In the genomic region with DNA sequence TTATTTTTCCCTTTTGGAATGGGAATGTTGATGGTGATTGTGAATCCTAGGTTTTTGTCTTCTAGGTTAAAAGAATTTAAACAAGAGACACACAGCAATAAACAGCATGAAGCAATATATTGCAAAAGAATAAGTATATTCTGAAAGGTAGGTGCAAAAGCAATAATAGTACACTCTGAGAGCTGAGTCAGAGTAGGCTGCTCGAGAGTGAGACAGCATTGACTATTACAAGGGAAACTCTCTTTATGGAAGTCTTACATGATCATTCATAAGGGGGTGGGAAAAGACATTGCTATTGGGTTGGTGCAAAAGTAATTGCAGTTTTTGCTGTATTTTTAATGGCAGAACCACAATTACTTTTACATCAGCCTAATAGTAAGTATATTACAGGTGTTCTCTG, we compare ENCODE assay signal across 32 cellular contexts.
"Had no signal": no experiment of that assay in that cellular context is flagged by ENCODE, and none has a peak within 500 bp of the region (broad histone marks: within the 10 kb centered on the region; RNA-seq: fewer than 3 reads in every experiment).

No MANE protein-coding gene starts in this region.

- H3K27me3 ChIP-seq: breast epithelium, SJCRH30 had no signal

- DNase-seq: activated CD4-positive, alpha-beta T cell treated with anti-CD3 and anti-CD28 coated beads, Interleukin-2, amount 50 U/mL, for 48 hours; activated CD8-positive, alpha-beta T cell treated with anti-CD3 and anti-CD28 coated beads, Interleukin-2, amount 10 ng/mL, durations not matched to agents 7 days and 5 days; activated gamma-delta T cell; activated naive CD4-positive, alpha-beta T cell treated with Interleukin-2 at 50 U/mL for 16 hours; activated naive CD8-positive, alpha-beta T cell treated with anti-CD3 and anti-CD28 coated beads, Interleukin-2, amount 10 ng/mL, durations not matched to agents 7 days and 5 days; activated T-cell treated with anti-CD3 and anti-CD28 coated beads, Interleukin-2, amount 50 U/mL, for 24 hours; body of pancreas; caudate nucleus; cerebellar nuclear complex; Kasumi-1; KG1; MM.1S; NCI-H1048; NCI-H1417; NCI-H146; NCI-H187; NCI-H2029 treated with DMSO at 0.1 percent for 48 hours; NCI-H2107; NCI-H2171 treated with DMSO at 0.1 percent for 48 hours; NCI-H2227 treated with DMSO at 0.1 percent for 48 hours; NCI-H446; NCI-H510A treated with DMSO at 0.1 percent for 48 hours; NCI-H69; PC-9; SHP77; SJCRH30; T1000 had no signal

- H3K9me3 Mint-ChIP-seq: activated CD4-positive, alpha-beta T cell treated with anti-CD3 and anti-CD28 coated beads, Interleukin-2, amount 10 ng/mL, durations not matched to agents 24 days and 14 days; activated naive CD4-positive, alpha-beta T cell treated with anti-CD3 and anti-CD28 coated beads, Interleukin-2, amount 50 U/mL, for 24 hours; activated naive CD8-positive, alpha-beta T cell treated with anti-CD3 and anti-CD28 coated beads, Interleukin-2, amount 10 ng/mL, durations not matched to agents 7 days and 5 days; activated T-cell treated with anti-CD3 and anti-CD28 coated beads, Interleukin-2, amount 50 U/mL, for 24 hours; activated T-helper 2 cell treated with anti-CD3 and anti-CD28 coated beads, Interferon-gamma antibody, Interleukin-2, Interleukin-4, amounts not matched to agents 10 μg/mL and 5 μg/mL and 100 μg/mL, durations not matched to agents 14 hours and 24 hours and 36 hours had no signal

- ATAC-seq: activated CD8-positive, alpha-beta T cell treated with anti-CD3 and anti-CD28 coated beads, Interleukin-2, amount 10 ng/mL, durations not matched to agents 7 days and 5 days; body of pancreas had no signal

- H3K4me1 Mint-ChIP-seq: activated CD4-positive, alpha-beta T cell treated with anti-CD3 and anti-CD28 coated beads, Interleukin-2, amount 10 ng/mL, durations not matched to agents 24 days and 14 days; activated naive CD4-positive, alpha-beta T cell treated with anti-CD3 and anti-CD28 coated beads, Interleukin-2, amount 50 U/mL, for 24 hours; activated naive CD8-positive, alpha-beta T cell treated with anti-CD3 and anti-CD28 coated beads, Interleukin-2, amount 10 ng/mL, durations not matched to agents 7 days and 5 days had no signal

- H3K27ac Mint-ChIP-seq: activated CD4-positive, alpha-beta T cell treated with anti-CD3 and anti-CD28 coated beads, Interleukin-2, amount 10 ng/mL, durations not matched to agents 24 days and 14 days; activated CD8-positive, alpha-beta T cell treated with anti-CD3 and anti-CD28 coated beads, Interleukin-2, amount 10 ng/mL, durations not matched to agents 7 days and 5 days; activated naive CD4-positive, alpha-beta T cell treated with anti-CD3 and anti-CD28 coated beads, Interleukin-2, amount 50 U/mL, for 24 hours; activated naive CD8-positive, alpha-beta T cell treated with anti-CD3 and anti-CD28 coated beads, Interleukin-2, amount 10 ng/mL, durations not matched to agents 7 days and 5 days; activated T-cell treated with anti-CD3 and anti-CD28 coated beads, Interleukin-2, amount 50 U/mL, for 24 hours; activated T-helper 2 cell treated with anti-CD3 and anti-CD28 coated beads, Interferon-gamma antibody, Interleukin-2, Interleukin-4, amounts not matched to agents 10 μg/mL and 5 μg/mL and 100 μg/mL, durations not matched to agents 14 hours and 24 hours and 36 hours had no signal

- H3K27ac ChIP-seq: body of pancreas, breast epithelium, PC-9, SJCRH30, SK-N-MC had no signal

- H3K4me1 ChIP-seq: body of pancreas, breast epithelium, SJCRH30 had no signal

- H3K4me3 Mint-ChIP-seq: activated CD4-positive, alpha-beta T cell treated with anti-CD3 and anti-CD28 coated beads, Interleukin-2, amount 10 ng/mL, durations not matched to agents 24 days and 14 days; activated CD8-positive, alpha-beta T cell treated with anti-CD3 and anti-CD28 coated beads, Interleukin-2, amount 10 ng/mL, durations not matched to agents 7 days and 5 days; activated naive CD4-positive, alpha-beta T cell treated with anti-CD3 and anti-CD28 coated beads, Interleukin-2, amount 50 U/mL, for 24 hours; activated naive CD8-positive, alpha-beta T cell treated with anti-CD3 and anti-CD28 coated beads, Interleukin-2, amount 10 ng/mL, durations not matched to agents 7 days and 5 days; activated T-cell treated with anti-CD3 and anti-CD28 coated beads, Interleukin-2, amount 50 U/mL, for 24 hours had no signal

- H3K36me3 Mint-ChIP-seq: activated naive CD4-positive, alpha-beta T cell treated with anti-CD3 and anti-CD28 coated beads, Interleukin-2, amount 50 U/mL, for 24 hours; activated naive CD8-positive, alpha-beta T cell treated with anti-CD3 and anti-CD28 coated beads, Interleukin-2, amount 10 ng/mL, durations not matched to agents 7 days and 5 days had no signal
